Comparison of ENCODE assay signal across 8 cellular contexts in genomic region chrX:104112326-104112951, GRCh38. TPM values are rescaled to one million over a fixed set of nuclear protein-coding genes. Genes with fewer than 3 reads are reported as not detected.
DNase-seq lines count a peak whose midpoint lies in the region; ATAC-seq and TF ChIP-seq lines count a peak whose summit lies in the region.

Gene ZCCHC18, plus strand, starts transcription at chrX:104112523. Its CDS starts 1,589 bp downstream, at chrX:104114112.

- intact Hi-C loops in Caco-2 (cut with micrococcal nuclease; ENCODE audit: unreplicated experiment) (loop anchor here (5.0 kb wide), 1 partner anchor 265 kb away; no protein-coding TSS in a partner anchor), aorta (cut with DNase I) (no loop called here)

- H3K4me3 Mint-ChIP-seq in Caco-2 (ENCODE audit: unreplicated experiment) = peak within 1 kb of the TSS; percentile 89
- peak within 1 kb of the TSS; percentile 90 for H3K4me3 Mint-ChIP-seq in nephron progenitor cell

- H3K27ac ChIP-seq in foreskin keratinocyte = no peak within 1 kb of the TSS
- H3K27ac ChIP-seq in aorta (ENCODE audit: low read depth in 1 of 2, low read length in 2 of 2) = peak within 1 kb of the TSS in 1 of 2 donors; percentile 86

- H3K27me3 Mint-ChIP-seq in Caco-2 (ENCODE audit: insufficient read depth, unreplicated experiment) = no peaks in the 10 kb centered on the region
- peaks cover 6% of the 10 kb centered on the region for H3K27me3 Mint-ChIP-seq in nephron progenitor cell (ENCODE audit: low read depth, poor library complexity)

- H3K4me1 ChIP-seq in Caco-2 = no peaks in the 10 kb centered on the region
- peaks cover 5% of the 10 kb centered on the region for H3K4me1 ChIP-seq in NT2/D1 (ENCODE audit: insufficient read depth, insufficient read length)
- H3K4me1 ChIP-seq in foreskin keratinocyte = no peaks in the 10 kb centered on the region
- H3K4me1 ChIP-seq in aorta (ENCODE audit: control insufficient read depth in 1 of 2, insufficient read depth in 2 of 2, low read length in 2 of 2) = no peaks in the 10 kb centered on the region

- H3K27me3 ChIP-seq in Caco-2 (replicated peaks; ENCODE audit: control insufficient read depth, insufficient read depth, low read length) = no peaks in the 10 kb centered on the region
- peaks cover 3% of the 10 kb centered on the region for H3K27me3 ChIP-seq in NT2/D1 (ENCODE audit: insufficient read depth, insufficient read length)
- peaks cover 21% of the 10 kb centered on the region for H3K27me3 ChIP-seq in foreskin keratinocyte
- no peaks in the 10 kb centered on the region for H3K27me3 ChIP-seq in aorta (ENCODE audit: control insufficient read depth in 1 of 2, insufficient read depth in 2 of 2, low read length in 1 of 2)

- H3K4me1 Mint-ChIP-seq in Caco-2 (ENCODE audit: low read depth, unreplicated experiment) (no peaks in the 10 kb centered on the region), nephron progenitor cell (peaks cover 26% of the 10 kb centered on the region)

- peak within 1 kb of the TSS; percentile 77 for H3K9ac ChIP-seq in NT2/D1 (ENCODE audit: insufficient read length, low read depth)

- CTCF ChIA-PET in Caco-2 (lab: Charles Lee) = interaction anchor here (1.0 to 2.4 kb wide), 2 partner anchors 199 to 267 kb away, joined by 4 to 8 read pairs; no protein-coding TSS in a partner anchor

- H3K9me3 Mint-ChIP-seq in Caco-2 (ENCODE audit: unreplicated experiment) (no peaks in the 10 kb centered on the region), nephron progenitor cell (peaks cover 30% of the 10 kb centered on the region)

- H3K36me3 Mint-ChIP-seq in Caco-2 (ENCODE audit: insufficient read depth, unreplicated experiment) (no peaks in the 10 kb centered on the region), nephron progenitor cell (ENCODE audit: low read depth) (no peaks in the 10 kb centered on the region)

- BruUV-seq in Caco-2 (replicated peaks; lab: Mats Ljungman, UMichigan) = no TSS peak

- TF ChIP-seq CTCF in Caco-2 (IDR thresholded peaks at IDR 0.05; ENCODE audit: insufficient read depth in 1 of 2, low read depth in 1 of 2, low read length in 1 of 2, severe bottlenecking in 1 of 2, unreplicated experiment in 1 of 2) = no peak
- no peak for TF ChIP-seq CTCF in foreskin keratinocyte (conservative IDR thresholded peaks at IDR 0.05)
- no peak for TF ChIP-seq CTCF in nephron progenitor cell (IDR thresholded peaks at IDR 0.05)

- peak; percentile 38 to 55 for DNase-seq in Caco-2
- peak; percentile 80 for DNase-seq in NT2/D1 (ENCODE audit: low read depth, low spot score)
- peak; percentile 31 for DNase-seq in activated gamma-delta T cell (lab: John Stamatoyannopoulos, UW)
- no peak for DNase-seq in foreskin keratinocyte
- DNase-seq in nephron progenitor cell = peak; percentile 78
- peak; percentile 58 to 90 for DNase-seq in aorta

- 0 to 25% methylated on average over 51 to 67 of the region's 67 CpGs for WGBS in aorta, 2 donors

- H3K27ac Mint-ChIP-seq in Caco-2 (ENCODE audit: unreplicated experiment) (no peak within 1 kb of the TSS), nephron progenitor cell (peak within 1 kb of the TSS; percentile 93)

- POLR2A ChIA-PET in Caco-2 (lab: Charles Lee) = no interaction called here

- ATAC-seq in GM19452 (IDR thresholded peaks at IDR 0.05; ENCODE audit: unreplicated experiment) = peak; percentile 82
- peak; percentile 40 for ATAC-seq in HG03469 (IDR thresholded peaks at IDR 0.05; ENCODE audit: unreplicated experiment)
- peak; percentile 58 for ATAC-seq in foreskin keratinocyte
- ATAC-seq in aorta (ENCODE audit: low FRiP score) = peak; percentile 81

- H3K36me3 ChIP-seq in Caco-2 (ENCODE audit: control insufficient read depth, insufficient read depth, low read length) (no peaks in the 10 kb centered on the region), NT2/D1 (ENCODE audit: insufficient read depth, insufficient read length, low read length) (no peaks in the 10 kb centered on the region), aorta (ENCODE audit: control insufficient read depth in 1 of 2, insufficient read depth in 2 of 2, low read length in 1 of 2) (no peaks in the 10 kb centered on the region)

- H3K9me3 ChIP-seq in Caco-2 (no peaks in the 10 kb centered on the region), NT2/D1 (ENCODE audit: insufficient read depth, low read length) (no peaks in the 10 kb centered on the region), aorta (ENCODE audit: control insufficient read depth, low read length) (no peaks in the 10 kb centered on the region)

- H3K4me3 ChIP-seq in Caco-2 (ENCODE audit: low read depth, low read length) (peak within 1 kb of the TSS; percentile 64), NT2/D1 (ENCODE audit: insufficient read length, low read depth) (peak within 1 kb of the TSS; percentile 67), aorta (ENCODE audit: low read length in 2 of 2) (peak within 1 kb of the TSS; percentile 30 to 79)

RNA-seq across cellular contexts. Expression of gene ZCCHC18, which starts in this region (rescaled TPM):
- 0.77 and 0.95 TPM in 2 replicates for total RNA-seq in Caco-2 (2022)
- total RNA-seq in foreskin keratinocyte = 0.14 TPM in 1 of 2 replicates, not detected in the other
- polyA plus RNA-seq in foreskin keratinocyte = 0.02 and 0.08 TPM in 2 replicates
- total RNA-seq in aorta = 1 to 10 TPM; 1.6 to 3.5 TPM
- 1 to 10 TPM; 1.9 to 2.3 TPM for polyA plus RNA-seq in aorta

Comparison
In these comparisons a context has a peak if more than half of its experiments do, and no peak if none do; other contexts are left out.
1. Peak in DNase-seq and H3K4me3 ChIP-seq in Caco-2; RNA of the gene not detected or under 1 TPM.
2. Peak in ATAC-seq in foreskin keratinocyte; RNA of the gene not detected or under 1 TPM.
3. DNase-seq: peak in NT2/D1 (single experiment), activated gamma-delta T cell (single experiment), nephron progenitor cell (single experiment) and aorta (2 of 2); none in foreskin keratinocyte (0 of 2).
4. Peak in every context shown above with its lines, with median percentiles within 50 percentile points of each other: H3K4me3 ChIP-seq and ATAC-seq.